9 cellular contexts compared by ENCODE assay signal in the genomic region with DNA sequence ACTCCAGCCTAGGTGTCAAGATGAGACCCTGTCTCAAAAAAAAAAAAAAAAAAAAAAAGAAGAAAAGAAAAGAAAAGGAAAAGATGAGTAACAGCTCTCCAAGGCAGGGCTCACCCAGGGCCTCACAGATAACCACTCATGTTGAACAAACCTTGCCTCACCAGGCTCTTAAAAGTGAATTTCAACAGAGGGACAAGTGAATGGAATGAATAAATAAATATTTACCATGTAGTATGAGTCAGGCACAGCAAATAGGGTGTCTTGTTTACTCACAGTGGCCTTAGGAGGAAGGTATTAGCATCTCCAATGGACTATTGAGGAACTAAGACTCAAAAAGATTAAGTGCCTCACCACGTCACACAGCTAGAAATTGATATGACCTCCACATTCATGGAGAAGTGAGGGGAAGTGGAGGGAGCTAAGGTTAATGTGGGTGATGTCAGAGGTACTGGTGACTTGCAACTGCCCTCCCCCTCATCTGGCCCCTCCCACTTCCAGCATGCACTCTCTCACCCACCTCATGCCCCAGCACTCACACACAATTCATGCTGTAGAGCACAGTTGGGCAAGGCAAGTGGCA.
DNase-seq lines count a peak whose midpoint lies in the region; ATAC-seq, FAIRE-seq and TF ChIP-seq lines count a peak whose summit lies in the region.
"Had no signal": no experiment of that assay in that cellular context is flagged by ENCODE, and none has a peak within 500 bp of the region (broad histone marks: within the 10 kb centered on the region; RNA-seq: fewer than 3 reads in every experiment).

No MANE protein-coding gene starts in this region.

- peak; percentile 95 for FAIRE-seq in urothelium cell line (lab: Jason Lieb, UNC)

- H3K27ac ChIP-seq in epithelial cell of prostate: peak overlapping the region; percentile 36
- H3K27ac ChIP-seq: SJCRH30 had no signal

- DNase-seq in stimulated activated CD4-positive, alpha-beta T cell treated with anti-CD3 and anti-CD28 coated beads, Interleukin-15, amount 100 ng/mL, for 24 hours: peak; percentile 57
- no peak for DNase-seq in stimulated activated CD4-positive, alpha-beta T cell treated with anti-CD3 and anti-CD28 coated beads, Interleukin-12 subunit alpha, Interleukin-12 subunit beta, amount 100 ng/mL, for 4 hours
- DNase-seq in epithelial cell of prostate (ENCODE audit: low read depth, low spot score) (peak; percentile 92), urothelium cell line (ENCODE audit: low spot score) (peak; percentile 81), GM19240 (ENCODE audit: insufficient read length, low spot score) (no peak)

- ATAC-seq in HG02870 (IDR thresholded peaks at IDR 0.05; ENCODE audit: unreplicated experiment) (no peak), GM21737 (IDR thresholded peaks at IDR 0.05; ENCODE audit: unreplicated experiment) (no peak)

TF ChIP-seq in PFSK-1, 5 proteins besides CTCF, POLR2A, EP300 and RAD21:
- peak; percentile 87 for TF ChIP-seq FOXP2 (optimal IDR thresholded peaks at IDR 0.05; ENCODE audit: borderline replicate concordance, extremely low read depth, extremely low read length, insufficient read depth)
- TF ChIP-seq TAF1 (IDR thresholded peaks at IDR 0.05; ENCODE audit: borderline replicate concordance, insufficient read depth, low read length): no peak

Comparison
In these comparisons a context has a peak if more than half of its experiments do, and no peak if none do; other contexts are left out.
1. DNase-seq: peak in stimulated activated CD4-positive, alpha-beta T cell treated with anti-CD3 and anti-CD28 coated beads, Interleukin-15, amount 100 ng/mL, for 24 hours (single experiment), epithelial cell of prostate (single experiment) and urothelium cell line (single experiment); none in stimulated activated CD4-positive, alpha-beta T cell treated with anti-CD3 and anti-CD28 coated beads, Interleukin-12 subunit alpha, Interleukin-12 subunit beta, amount 100 ng/mL, for 4 hours (single experiment) and GM19240 (single experiment).